ENCODE assay signal across 23 cellular contexts in genomic region chr7:95097851-95098250, GRCh38.
"Had no signal": no experiment of that assay in that cellular context is flagged by ENCODE, and none has a peak within 500 bp of the region (broad histone marks: within the 10 kb centered on the region; RNA-seq: fewer than 3 reads in every experiment).

No MANE protein-coding gene starts in this region.

- H3K27ac Mint-ChIP-seq: dendritic cell treated with granulocyte-macrophage colony-stimulating factor and Interleukin-4, amounts not matched to agents 40 ng/mL and 50 ng/mL, for 4 days; effector memory CD8-positive, alpha-beta T cell; endodermal cell; naive thymus-derived CD4-positive, alpha-beta T cell had no signal

- H3K9me3 ChIP-seq: colonic mucosa, esophagus squamous epithelium, gastrocnemius medialis, heart right ventricle, left lung, lower lobe of right lung had no signal

- H3K36me3 Mint-ChIP-seq: naive thymus-derived CD4-positive, alpha-beta T cell had no signal

- H3K4me3 ChIP-seq: colonic mucosa, esophagus squamous epithelium, gastrocnemius medialis, heart right ventricle, left lung, lower lobe of right lung had no signal

- DNase-seq: colonic mucosa; cortex of kidney; effector CD8-positive, alpha-beta T cell; effector memory CD8-positive, alpha-beta T cell; endodermal cell; erythroblast; esophagus squamous epithelium; foreskin fibroblast; foreskin melanocyte; gastrocnemius medialis; glutamatergic neuron; head of caudate nucleus; heart right ventricle; hippocampal formation; left cardiac atrium; left lung; left ventricle myocardium superior; lower lobe of right lung; mesenchymal stem cell; midbrain; naive thymus-derived CD4-positive, alpha-beta T cell had no signal

- H3K4me1 ChIP-seq: colonic mucosa, esophagus squamous epithelium, gastrocnemius medialis had no signal

- H3K27ac ChIP-seq: colonic mucosa, epithelial cell of prostate, esophagus squamous epithelium, gastrocnemius medialis, heart right ventricle, left lung, lower lobe of right lung had no signal

- H3K9me3 Mint-ChIP-seq: dendritic cell treated with granulocyte-macrophage colony-stimulating factor and Interleukin-4, amounts not matched to agents 40 ng/mL and 50 ng/mL, for 4 days had no signal

- H3K4me3 Mint-ChIP-seq: dendritic cell treated with granulocyte-macrophage colony-stimulating factor and Interleukin-4, amounts not matched to agents 40 ng/mL and 50 ng/mL, for 4 days; effector memory CD8-positive, alpha-beta T cell; endodermal cell; naive thymus-derived CD4-positive, alpha-beta T cell had no signal

- H3K36me3 ChIP-seq: colonic mucosa, esophagus squamous epithelium, gastrocnemius medialis, heart right ventricle, left lung, lower lobe of right lung had no signal

- H3K27me3 Mint-ChIP-seq: dendritic cell treated with granulocyte-macrophage colony-stimulating factor and Interleukin-4, amounts not matched to agents 40 ng/mL and 50 ng/mL, for 4 days; effector memory CD8-positive, alpha-beta T cell had no signal
